ENCODE assay signal across 1 cellular context in the genomic region with DNA sequence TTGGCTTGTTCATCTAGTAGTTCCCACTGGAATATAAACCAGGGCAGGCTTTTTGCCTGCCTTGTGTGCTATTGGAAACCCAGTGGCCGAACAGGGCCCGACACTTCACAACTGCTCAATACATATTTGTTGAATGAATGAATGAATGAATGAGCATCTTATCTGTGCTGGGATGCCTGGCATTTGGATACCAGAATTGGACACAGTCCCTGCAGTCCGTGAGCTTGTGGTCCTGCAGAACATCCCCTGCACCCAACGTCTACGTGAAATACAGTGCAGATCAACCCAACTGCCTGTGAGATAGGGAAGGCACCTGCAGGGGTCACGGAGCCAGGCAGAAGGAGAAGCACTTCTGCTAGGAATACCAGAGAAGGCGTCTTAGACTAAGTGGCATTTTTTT.
TF ChIP-seq lines count a peak whose summit lies in the region.

No MANE protein-coding gene starts in this region.

TF ChIP-seq in IMR-90, 13 proteins besides CTCF, POLR2A, EP300 and RAD21:
- TF ChIP-seq, protein P1, sequence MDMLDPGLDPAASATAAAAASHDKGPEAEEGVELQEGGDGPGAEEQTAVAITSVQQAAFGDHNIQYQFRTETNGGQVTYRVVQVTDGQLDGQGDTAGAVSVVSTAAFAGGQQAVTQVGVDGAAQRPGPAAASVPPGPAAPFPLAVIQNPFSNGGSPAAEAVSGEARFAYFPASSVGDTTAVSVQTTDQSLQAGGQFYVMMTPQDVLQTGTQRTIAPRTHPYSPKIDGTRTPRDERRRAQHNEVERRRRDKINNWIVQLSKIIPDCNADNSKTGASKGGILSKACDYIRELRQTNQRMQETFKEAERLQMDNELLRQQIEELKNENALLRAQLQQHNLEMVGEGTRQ (IDR thresholded peaks at IDR 0.05; ENCODE audit: low read depth, low read length): no peak
- TF ChIP-seq SMC3 (IDR thresholded peaks at IDR 0.05; ENCODE audit: low read depth, low read length): no peak
- no peak for TF ChIP-seq CHD1 (IDR thresholded peaks at IDR 0.05; ENCODE audit: low read depth, low read length)
- TF ChIP-seq MXI1 (IDR thresholded peaks at IDR 0.05; ENCODE audit: borderline replicate concordance, low read depth, low read length): no peak
- no peak for TF ChIP-seq NFE2L2 (IDR thresholded peaks at IDR 0.05; ENCODE audit: low read depth, low read length)
- TF ChIP-seq, protein P2, sequence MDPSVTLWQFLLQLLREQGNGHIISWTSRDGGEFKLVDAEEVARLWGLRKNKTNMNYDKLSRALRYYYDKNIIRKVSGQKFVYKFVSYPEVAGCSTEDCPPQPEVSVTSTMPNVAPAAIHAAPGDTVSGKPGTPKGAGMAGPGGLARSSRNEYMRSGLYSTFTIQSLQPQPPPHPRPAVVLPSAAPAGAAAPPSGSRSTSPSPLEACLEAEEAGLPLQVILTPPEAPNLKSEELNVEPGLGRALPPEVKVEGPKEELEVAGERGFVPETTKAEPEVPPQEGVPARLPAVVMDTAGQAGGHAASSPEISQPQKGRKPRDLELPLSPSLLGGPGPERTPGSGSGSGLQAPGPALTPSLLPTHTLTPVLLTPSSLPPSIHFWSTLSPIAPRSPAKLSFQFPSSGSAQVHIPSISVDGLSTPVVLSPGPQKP (IDR thresholded peaks at IDR 0.05; ENCODE audit: borderline replicate concordance, low read depth, low read length): no peak
- no peak for TF ChIP-seq RCOR1 (IDR thresholded peaks at IDR 0.05; ENCODE audit: insufficient replicate concordance, low read length)
- TF ChIP-seq CEBPB (IDR thresholded peaks at IDR 0.05; ENCODE audit: low read depth, low read length): no peak
- TF ChIP-seq BHLHE40 (IDR thresholded peaks at IDR 0.05; ENCODE audit: low read depth, low read length): no peak
- no peak for TF ChIP-seq RFX5 (IDR thresholded peaks at IDR 0.05; ENCODE audit: low read depth, low read length)
